8 cellular contexts compared by ENCODE assay signal in the genomic region with DNA sequence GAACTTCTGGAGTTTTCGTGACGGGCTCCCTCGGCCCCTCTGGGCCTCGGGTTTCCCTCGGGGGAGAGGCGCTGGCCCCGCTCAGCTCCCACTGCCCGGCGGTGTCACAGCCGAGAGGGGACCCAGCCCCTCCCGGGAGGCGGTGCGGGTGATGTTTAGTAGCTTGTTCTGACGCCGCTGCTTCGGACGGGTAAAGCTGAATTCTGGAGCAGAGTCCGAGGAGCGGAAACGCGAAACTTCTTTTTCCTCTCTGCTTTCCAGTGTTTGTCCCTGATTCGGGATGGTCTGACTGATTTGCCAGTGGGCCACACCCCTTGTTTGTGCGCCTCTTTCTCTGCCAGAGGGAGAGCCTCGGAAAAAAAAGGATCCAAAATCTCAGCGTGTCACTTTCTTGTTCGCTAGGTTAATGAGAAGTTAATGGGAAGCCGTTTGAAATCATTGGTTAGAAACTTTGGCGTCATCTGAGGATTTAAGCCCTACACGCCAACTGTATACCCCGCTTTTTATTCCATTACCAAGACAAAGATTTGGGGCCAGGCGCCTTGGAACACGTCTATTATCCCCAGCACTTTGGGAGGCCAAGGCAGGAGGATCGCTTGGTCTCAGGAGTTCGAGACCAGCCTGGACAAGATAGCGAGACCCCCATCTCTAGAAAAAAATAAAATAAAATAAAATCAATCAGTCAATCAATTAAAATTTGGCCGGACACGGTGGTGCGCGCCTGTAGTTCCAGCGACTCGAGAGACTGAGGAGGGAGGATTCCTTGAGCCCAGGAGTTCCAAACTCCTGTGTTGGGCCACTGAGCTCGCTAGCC. TPM values are rescaled to one million over a fixed set of nuclear protein-coding genes. Genes with fewer than 3 reads are reported as not detected.
DNase-seq lines count a peak whose midpoint lies in the region; ATAC-seq and TF ChIP-seq lines count a peak whose summit lies in the region.

No MANE protein-coding gene starts in this region.

- H3K4me1 Mint-ChIP-seq in CD14-positive monocyte (peaks cover 13% of the 10 kb centered on the region), IgD-negative memory B cell (peaks cover 16 to 23% (median 18%) of the 10 kb centered on the region in 3 donors), memory B cell (peaks cover 12% of the 10 kb centered on the region)

- ATAC-seq in GM21367 (IDR thresholded peaks at IDR 0.05; ENCODE audit: unreplicated experiment): peak; percentile 7
- peak; percentile 3 for ATAC-seq in memory B cell (ENCODE audit: low read depth)
- ATAC-seq in HG03457 (IDR thresholded peaks at IDR 0.05; ENCODE audit: unreplicated experiment): no peak

- H3K27ac Mint-ChIP-seq in CD14-positive monocyte (peak overlapping the region in 5 of 7 donors; percentile 19 to 91 (median 81)), IgD-negative memory B cell (peak overlapping the region in 2 of 3 donors; percentile 50 to 90), memory B cell (peak overlapping the region; percentile 45)

- peak overlapping the region; percentile 68 for H3K9ac ChIP-seq in endocrine pancreas (ENCODE audit: control insufficient read depth, insufficient read depth, low read length)

- intact Hi-C loops in CD14-positive monocyte (cut with micrococcal nuclease): loop anchor here in 1 of 2 donors (2.0 kb wide), 1 partner anchor 15 kb away; the partner anchor contains the start of genes FOXM1 and RHNO1

- peak overlapping the region; percentile 87 for H3K27ac ChIP-seq in WERI-Rb-1
- peak overlapping the region; percentile 90 for H3K27ac ChIP-seq in substantia nigra (ENCODE audit: low read depth, low read length, poor library complexity, severe bottlenecking)

- H3K36me3 ChIP-seq in WERI-Rb-1: peaks cover 32% of the 10 kb centered on the region
- no peaks in the 10 kb centered on the region for H3K36me3 ChIP-seq in endocrine pancreas (ENCODE audit: control insufficient read depth, insufficient read depth, low read length)

- DNase-seq in CD14-positive monocyte (ENCODE audit: low spot score) (no peak), WERI-Rb-1 (peak; percentile 45), memory B cell (ENCODE audit: low spot score in 2 of 2) (no peak), substantia nigra (lab: John Stamatoyannopoulos, UW) (peak in 36 of 49 donors; percentile 29 to 82 (median 63))

- TF ChIP-seq CTCF in CD14-positive monocyte (IDR thresholded peaks at IDR 0.05): no peak
- no peak for TF ChIP-seq CTCF in WERI-Rb-1 (IDR thresholded peaks at IDR 0.05; ENCODE audit: low read depth, low read length)

- H3K9me3 Mint-ChIP-seq in CD14-positive monocyte: no peaks in the 10 kb centered on the region
- no peaks in the 10 kb centered on the region for H3K9me3 Mint-ChIP-seq in IgD-negative memory B cell
- no peaks in the 10 kb centered on the region for H3K9me3 Mint-ChIP-seq in memory B cell

- H3K4me3 ChIP-seq in WERI-Rb-1 (ENCODE audit: low read depth, low read length): peak overlapping the region; percentile 70
- H3K4me3 ChIP-seq in endocrine pancreas (ENCODE audit: control insufficient read depth, insufficient read depth, low read length): peak overlapping the region; percentile 79

- H3K27me3 Mint-ChIP-seq in CD14-positive monocyte (ENCODE audit: low read depth in 3 of 3) (peaks cover 4 to 13% (median 11%) of the 10 kb centered on the region in 3 donors), IgD-negative memory B cell (no peaks in the 10 kb centered on the region), memory B cell (no peaks in the 10 kb centered on the region)

- H3K27me3 ChIP-seq in WERI-Rb-1 (ENCODE audit: insufficient read depth, low read depth, severe bottlenecking) (no peaks in the 10 kb centered on the region), endocrine pancreas (ENCODE audit: control insufficient read depth, insufficient read depth, low read length) (no peaks in the 10 kb centered on the region)

- no peaks in the 10 kb centered on the region for H3K4me1 ChIP-seq in endocrine pancreas (ENCODE audit: control insufficient read depth, insufficient read depth, low read length)

- peaks cover 12 to 16% of the 10 kb centered on the region in 2 donors for H3K36me3 Mint-ChIP-seq in CD14-positive monocyte
- no peaks in the 10 kb centered on the region for H3K36me3 Mint-ChIP-seq in IgD-negative memory B cell
- H3K36me3 Mint-ChIP-seq in memory B cell: peaks cover 2% of the 10 kb centered on the region

- H3K4me3 Mint-ChIP-seq in CD14-positive monocyte: peak overlapping the region; percentile 95 to 96
- H3K4me3 Mint-ChIP-seq in IgD-negative memory B cell: peak overlapping the region; percentile 94 to 99 (median 97)
- H3K4me3 Mint-ChIP-seq in memory B cell: peak overlapping the region; percentile 94

- no peaks in the 10 kb centered on the region for H3K9me3 ChIP-seq in WERI-Rb-1 (ENCODE audit: severe bottlenecking)
- H3K9me3 ChIP-seq in endocrine pancreas (ENCODE audit: control insufficient read depth, low read length): no peaks in the 10 kb centered on the region

RNA-seq across cellular contexts. Expression of gene TULP3, which starts 0.8 kb away (rescaled TPM):
- polyA plus RNA-seq in CD14-positive monocyte (1 to 10 TPM; 1.7 to 2.3 TPM), IgD-negative memory B cell (10.0 TPM)

RNA-seq across cellular contexts. Expression of gene RHNO1, which starts 14.4 kb away (rescaled TPM):
- polyA plus RNA-seq in CD14-positive monocyte: 10 to 100 TPM; 19.8 to 24.7 TPM
- 48.4 TPM for polyA plus RNA-seq in IgD-negative memory B cell

RNA-seq across cellular contexts. Expression of gene FOXM1, which starts 14.5 kb away (rescaled TPM):
- not detected for polyA plus RNA-seq in CD14-positive monocyte
- polyA plus RNA-seq in IgD-negative memory B cell: 0.88 TPM

RNA-seq across cellular contexts. Expression of gene TEX52, which starts 34.6 kb away (rescaled TPM):
- polyA plus RNA-seq in CD14-positive monocyte (not detected), IgD-negative memory B cell (not detected)

RNA-seq across cellular contexts. Expression of gene NRIP2, which starts 56.6 kb away (rescaled TPM):
- polyA plus RNA-seq in CD14-positive monocyte: under 1 TPM; 0.19 to 0.24 TPM
- polyA plus RNA-seq in IgD-negative memory B cell: 1.7 TPM

Comparison
In these comparisons a context has a peak if more than half of its experiments do, and no peak if none do; other contexts are left out.
1. DNase-seq: peak in WERI-Rb-1 (single experiment) and substantia nigra (36 of 49); none in CD14-positive monocyte (single experiment) and memory B cell (0 of 2).
2. Peak in every context shown above with its lines, with median percentiles within 50 percentile points of each other: H3K27ac Mint-ChIP-seq and H3K4me3 Mint-ChIP-seq.